In genomic region chr3:42277676-42278075, GRCh38 we compare ENCODE assay signal across 23 cellular contexts.
A peak's percentile ranks its signal among the peaks of the same experiment; 100 is the strongest.
DNase-seq lines count a peak whose midpoint lies in the region; TF ChIP-seq lines count a peak whose summit lies in the region.
"Had no signal": no experiment of that assay in that cellular context is flagged by ENCODE, and none has a peak within 500 bp of the region (broad histone marks: within the 10 kb centered on the region; RNA-seq: fewer than 3 reads in every experiment).

No MANE protein-coding gene starts in this region.

- no peak for TF ChIP-seq CTCF in foreskin fibroblast (IDR thresholded peaks at IDR 0.05; ENCODE audit: low read depth, low read length)

- no peak overlapping the region for H3K4me3 ChIP-seq in foreskin fibroblast (ENCODE audit: low read depth in 1 of 2, low read length in 2 of 2)
- H3K4me3 ChIP-seq: GM23248, K562, MG63, SK-N-MC had no signal

- DNase-seq in NCI-H2171 treated with DMSO at 0.1 percent for 48 hours (lab: John Stamatoyannopoulos, UW), result peak; percentile 3
- no peak for DNase-seq in NCI-H2171 (lab: John Stamatoyannopoulos, UW)
- DNase-seq in amniotic epithelial cell (ENCODE audit: low read depth), result peak; percentile 10
- peak; percentile 47 for DNase-seq in middle frontal gyrus (ENCODE audit: extremely low spot score, low spot score)
- DNase-seq in superior temporal gyrus (ENCODE audit: extremely low spot score), result peak; percentile 65
- DNase-seq in SHP77 (lab: John Stamatoyannopoulos, UW), result no peak
- DNase-seq in foreskin fibroblast, result no peak
- DNase-seq in NCI-H524 treated with DMSO at 0.1 percent for 48 hours (lab: John Stamatoyannopoulos, UW), result no peak
- DNase-seq: ACHN, Calu3, DND-41, GM23248, H7, MG63, NCI-H1105 treated with DMSO at 0.1 percent for 48 hours, NCI-H146, NCI-H1930, NCI-H2107, NCI-H446 treated with DMSO at 0.1 percent for 48 hours, NCI-H526 treated with DMSO at 0.1 percent for 48 hours, SHP77 treated with DMSO at 0.1 percent for 48 hours had no signal

Comparison
In these comparisons a context has a peak if more than half of its experiments do, and no peak if none do; other contexts are left out.
1. DNase-seq: peak in NCI-H2171 treated with DMSO at 0.1 percent for 48 hours (single experiment), amniotic epithelial cell (single experiment), middle frontal gyrus (single experiment) and superior temporal gyrus (single experiment); none in NCI-H2171 (single experiment), SHP77 (0 of 2), foreskin fibroblast (0 of 2) and NCI-H524 treated with DMSO at 0.1 percent for 48 hours (single experiment).